In genomic region chr1:94820918-94821317, GRCh38 we compare ENCODE assay signal across 10 cellular contexts. TPM values are rescaled to one million over a fixed set of nuclear protein-coding genes. Genes with fewer than 3 reads are reported as not detected.
DNase-seq lines count a peak whose midpoint lies in the region; ATAC-seq and TF ChIP-seq lines count a peak whose summit lies in the region.
"Had no signal": no experiment of that assay in that cellular context is flagged by ENCODE, and none has a peak within 500 bp of the region (broad histone marks: within the 10 kb centered on the region; RNA-seq: fewer than 3 reads in every experiment).

No MANE protein-coding gene starts in this region.

- intact Hi-C loops in activated CD4-positive, alpha-beta T cell treated with anti-CD3 and anti-CD28 coated beads, Interleukin-2, amount 10 ng/mL, durations not matched to agents 24 days and 14 days (cut with micrococcal nuclease) = no loop called here
- intact Hi-C loops in activated CD4-positive, alpha-beta T cell treated with anti-CD3 and anti-CD28 coated beads for 36 hours (cut with DNase I, micrococcal nuclease) = loop anchor here in 1 of 2 experiments (1.0 kb wide), 1 partner anchor 33 kb away; no protein-coding TSS in a partner anchor
- intact Hi-C loops in breast epithelium (cut with DNase I; ENCODE audit: low total_unique reads) = no loop called here
- intact Hi-C loops in right lobe of liver (cut with DNase I) = no loop called here

- peaks cover 62% of the 10 kb centered on the region for H3K27me3 Mint-ChIP-seq in activated CD4-positive, alpha-beta T cell treated with anti-CD3 and anti-CD28 coated beads, Interleukin-2, amount 10 ng/mL, durations not matched to agents 24 days and 14 days
- H3K27me3 Mint-ChIP-seq in activated CD4-positive, alpha-beta T cell treated with anti-CD3 and anti-CD28 coated beads for 36 hours = peaks cover 43% of the 10 kb centered on the region

- peak overlapping the region; percentile 56 to 78 (median 73) for H3K4me3 ChIP-seq in breast epithelium
- peak overlapping the region; percentile 64 to 78 (median 64) for H3K4me3 ChIP-seq in right lobe of liver
- peak overlapping the region; percentile 43 for H3K4me3 ChIP-seq in thymus (ENCODE audit: low read length)

- H3K36me3 Mint-ChIP-seq in activated CD4-positive, alpha-beta T cell treated with anti-CD3 and anti-CD28 coated beads, Interleukin-2, amount 10 ng/mL, durations not matched to agents 24 days and 14 days (ENCODE audit: low read depth) = no peaks in the 10 kb centered on the region
- no peaks in the 10 kb centered on the region for H3K36me3 Mint-ChIP-seq in activated CD4-positive, alpha-beta T cell treated with anti-CD3 and anti-CD28 coated beads for 36 hours (ENCODE audit: low read depth)

- no peaks in the 10 kb centered on the region for H3K9me3 Mint-ChIP-seq in activated CD4-positive, alpha-beta T cell treated with anti-CD3 and anti-CD28 coated beads, Interleukin-2, amount 10 ng/mL, durations not matched to agents 24 days and 14 days
- H3K9me3 Mint-ChIP-seq in activated CD4-positive, alpha-beta T cell treated with anti-CD3 and anti-CD28 coated beads for 36 hours (ENCODE audit: low read depth) = no peaks in the 10 kb centered on the region

- H3K4me1 ChIP-seq in breast epithelium = no peaks in the 10 kb centered on the region
- H3K4me1 ChIP-seq in right lobe of liver = peaks cover 0 to 9% (median 0%) of the 10 kb centered on the region in 4 donors
- no peaks in the 10 kb centered on the region for H3K4me1 ChIP-seq in thymus (ENCODE audit: control insufficient read depth, insufficient read depth, low read length)

- CTCF ChIA-PET in activated CD4-positive, alpha-beta T cell treated with anti-CD3 and anti-CD28 coated beads for 36 hours (lab: Charles Lee) = interaction anchor here (1.9 kb wide), 1 partner anchor 34 kb away, joined by 8 read pairs; no protein-coding TSS in a partner anchor

- H3K27me3 ChIP-seq in breast epithelium (no peaks in the 10 kb centered on the region), right lobe of liver (no peaks in the 10 kb centered on the region), thymus (ENCODE audit: control insufficient read depth, insufficient read depth) (peaks cover 27% of the 10 kb centered on the region)

- H3K27ac Mint-ChIP-seq in activated CD4-positive, alpha-beta T cell treated with anti-CD3 and anti-CD28 coated beads, Interleukin-2, amount 10 ng/mL, durations not matched to agents 24 days and 14 days = no peak overlapping the region
- H3K27ac Mint-ChIP-seq in activated CD4-positive, alpha-beta T cell treated with anti-CD3 and anti-CD28 coated beads for 36 hours = no peak overlapping the region

- H3K36me3 ChIP-seq in breast epithelium (no peaks in the 10 kb centered on the region), right lobe of liver (no peaks in the 10 kb centered on the region), thymus (ENCODE audit: control insufficient read depth, insufficient read depth) (no peaks in the 10 kb centered on the region)

- H3K9me3 ChIP-seq in breast epithelium = no peaks in the 10 kb centered on the region
- no peaks in the 10 kb centered on the region for H3K9me3 ChIP-seq in right lobe of liver
- H3K9me3 ChIP-seq in thymus (ENCODE audit: control insufficient read depth) = no peaks in the 10 kb centered on the region

- no peak for DNase-seq in activated CD4-positive, alpha-beta T cell treated with anti-CD3 and anti-CD28 coated beads, Interleukin-2, amount 10 ng/mL, durations not matched to agents 24 days and 14 days
- DNase-seq in activated CD4-positive, alpha-beta T cell treated with anti-CD3 and anti-CD28 coated beads for 36 hours = no peak
- no peak for DNase-seq in breast epithelium (ENCODE audit: low spot score in 2 of 2)
- DNase-seq in right lobe of liver = no peak
- no peak for DNase-seq in activated naive CD4-positive, alpha-beta T cell (lab: John Stamatoyannopoulos, UW)
- DNase-seq in AG08396 (ENCODE audit: low spot score) = no peak
- no peak for DNase-seq in NCI-H82 (lab: John Stamatoyannopoulos, UW)
- DNase-seq: activated CD4-positive, alpha-beta T cell treated with anti-CD3 and anti-CD28 coated beads for 1 hour; COR-L47 had no signal

- POLR2A ChIA-PET in activated CD4-positive, alpha-beta T cell treated with anti-CD3 and anti-CD28 coated beads for 36 hours (lab: Charles Lee) = no interaction called here

- H3K4me1 Mint-ChIP-seq in activated CD4-positive, alpha-beta T cell treated with anti-CD3 and anti-CD28 coated beads, Interleukin-2, amount 10 ng/mL, durations not matched to agents 24 days and 14 days = peaks cover 2% of the 10 kb centered on the region
- H3K4me1 Mint-ChIP-seq in activated CD4-positive, alpha-beta T cell treated with anti-CD3 and anti-CD28 coated beads for 36 hours = no peaks in the 10 kb centered on the region

- peak overlapping the region; percentile 57 for H3K4me3 Mint-ChIP-seq in activated CD4-positive, alpha-beta T cell treated with anti-CD3 and anti-CD28 coated beads, Interleukin-2, amount 10 ng/mL, durations not matched to agents 24 days and 14 days
- no peak overlapping the region for H3K4me3 Mint-ChIP-seq in activated CD4-positive, alpha-beta T cell treated with anti-CD3 and anti-CD28 coated beads for 36 hours

- no peak for TF ChIP-seq CTCF in breast epithelium (IDR thresholded peaks at IDR 0.05)
- TF ChIP-seq CTCF in right lobe of liver (IDR thresholded peaks at IDR 0.05) = no peak

- WGBS in right lobe of liver (ENCODE audit: insufficient coverage, low coverage, low lambda C conversion rate, missing lambda C conversion rate) = 29% methylated on average over 4 of the region's 7 CpGs
- WGBS in thymus = 51% methylated on average over 7 of the region's 7 CpGs

- H3K27ac ChIP-seq in breast epithelium (peak overlapping the region in 1 of 2 donors; percentile 68), right lobe of liver (peak overlapping the region; percentile 28 to 66 (median 29)), thymus (ENCODE audit: low read depth) (no peak overlapping the region)

- no peak for ATAC-seq in activated CD4-positive, alpha-beta T cell treated with anti-CD3 and anti-CD28 coated beads for 36 hours
- ATAC-seq in right lobe of liver = peak in 3 of 4 donors; percentile 28 to 39 (median 34)

- TF ChIP-seq POLR2A in breast epithelium (IDR thresholded peaks at IDR 0.05) (no peak), right lobe of liver (IDR thresholded peaks at IDR 0.05) (no peak)

RNA-seq across cellular contexts. Expression of gene SLC44A3, which starts 0.8 kb away (rescaled TPM):
- total RNA-seq in activated CD4-positive, alpha-beta T cell treated with anti-CD3 and anti-CD28 coated beads, Interleukin-2, amount 10 ng/mL, durations not matched to agents 24 days and 14 days = not detected in 2 replicates
- not detected for total RNA-seq in activated CD4-positive, alpha-beta T cell treated with anti-CD3 and anti-CD28 coated beads for 36 hours
- total RNA-seq in breast epithelium = 10 to 100 TPM in 2 of 3 donors, 1 to 10 TPM in 1; 2.1 to 12.6 (median 10.5) TPM
- total RNA-seq in right lobe of liver = 1 to 10 TPM; 1.9 to 8.7 (median 7.4) TPM
- 6.8 TPM for polyA plus RNA-seq in thymus
